Comparison of ENCODE assay signal across 8 cellular contexts in genomic region chr11:119335655-119336543, GRCh38. TPM values are rescaled to one million over a fixed set of nuclear protein-coding genes. Genes with fewer than 3 reads are reported as not detected.
DNase-seq lines count a peak whose midpoint lies in the region; ATAC-seq and TF ChIP-seq lines count a peak whose summit lies in the region.

No MANE protein-coding gene starts in this region.

- no peaks in the 10 kb centered on the region for H3K9me2 ChIP-seq in OCI-LY7 (ENCODE audit: insufficient read depth, low read length)

- H2BK120ac ChIP-seq in neuronal stem cell (ENCODE audit: low read depth, low read length): no peak overlapping the region

- TF ChIP-seq POLR2A in esophagus muscularis mucosa (IDR thresholded peaks at IDR 0.05; ENCODE audit: low read depth): no peak

- POLR2A ChIA-PET in OCI-LY7 (lab: Charles Lee): interaction anchor here (0.8 kb wide), 1 partner anchor 10 kb away, joined by 3 read pairs; no protein-coding TSS in a partner anchor
- POLR2A ChIA-PET in HEK293T (lab: Yijun Ruan, JAX): no interaction called here

- peak overlapping the region; percentile 88 for H2BK5ac ChIP-seq in neuronal stem cell (ENCODE audit: low read length)

- no peaks in the 10 kb centered on the region for H3K27me3 ChIP-seq in DND-41 (ENCODE audit: insufficient read depth, low read length, poor library complexity)
- H3K27me3 ChIP-seq in esophagus muscularis mucosa: no peaks in the 10 kb centered on the region
- H3K27me3 ChIP-seq in neuronal stem cell (ENCODE audit: control insufficient read depth in 3 of 3, insufficient read depth in 3 of 3, low read depth in 1 of 3, low read length in 3 of 3): peaks cover 5 to 14% (median 6%) of the 10 kb centered on the region in 3 experiments

- H3K4me3 ChIP-seq in DND-41 (ENCODE audit: low read depth in 1 of 2, low read length in 2 of 2): peak overlapping the region in 1 of 2 experiments; percentile 80; a peak in 3 of 4 replicates
- peak overlapping the region; percentile 81 for H3K4me3 ChIP-seq in OCI-LY7 (ENCODE audit: low read depth, low read length, poor library complexity, severe bottlenecking)
- peak overlapping the region in 3 of 4 donors; percentile 93 to 95 (median 94) for H3K4me3 ChIP-seq in esophagus muscularis mucosa
- peak overlapping the region; percentile 86 to 98 for H3K4me3 ChIP-seq in neuronal stem cell (ENCODE audit: low read length in 2 of 2)

- H3K4ac ChIP-seq in neuronal stem cell (ENCODE audit: low read length): no peak overlapping the region

- no TSS peak for BruUV-seq in OCI-LY7 (replicated peaks; lab: Mats Ljungman, UMichigan)

- H4K91ac ChIP-seq in neuronal stem cell (ENCODE audit: low read depth, low read length, poor library complexity): no peak overlapping the region

- peaks cover 29% of the 10 kb centered on the region for H3K36me3 ChIP-seq in DND-41 (ENCODE audit: insufficient read depth, low read length)
- peaks cover 6% of the 10 kb centered on the region; the same call in 1 of the 2 replicates for H3K36me3 ChIP-seq in OCI-LY7 (ENCODE audit: insufficient read depth, low read length)
- H3K36me3 ChIP-seq in esophagus muscularis mucosa: peaks cover 5 to 17% (median 12%) of the 10 kb centered on the region in 4 donors
- H3K36me3 ChIP-seq in neuronal stem cell (replicated peaks in 1 of 2; ENCODE audit: control insufficient read depth in 2 of 2, insufficient read depth in 2 of 2, low read length in 2 of 2): peaks cover 16% of the 10 kb centered on the region in 2 donors

- intact Hi-C loops in OCI-LY7 (cut with micrococcal nuclease; ENCODE audit: unreplicated experiment) (loop anchor here (5.0 kb wide), 1 partner anchor 136 kb away; no protein-coding TSS in a partner anchor), esophagus muscularis mucosa (cut with DNase I) (no loop called here)

- peaks cover 22% of the 10 kb centered on the region for H3K79me1 ChIP-seq in neuronal stem cell (ENCODE audit: low read depth, low read length)

- H3K4me1 ChIP-seq in DND-41 (ENCODE audit: insufficient read depth, low read length): peaks cover 41% of the 10 kb centered on the region
- peaks cover 40% of the 10 kb centered on the region for H3K4me1 ChIP-seq in OCI-LY7 (ENCODE audit: insufficient read depth, low read length, poor library complexity, severe bottlenecking)
- H3K4me1 ChIP-seq in esophagus muscularis mucosa: peaks cover 35 to 69% (median 66%) of the 10 kb centered on the region in 4 donors
- peaks cover 27 to 45% of the 10 kb centered on the region in 2 donors for H3K4me1 ChIP-seq in neuronal stem cell (ENCODE audit: control insufficient read depth in 2 of 2, insufficient read depth in 1 of 2, low read depth in 1 of 2, low read length in 2 of 2)

- CTCF ChIA-PET in OCI-LY7 (lab: Charles Lee; ENCODE audit: unreplicated experiment) (no interaction called here), HEK293T (lab: Yijun Ruan, JAX) (interaction anchor here (0.6 kb wide), 1 partner anchor 44 kb away, joined by 3 read pairs; no protein-coding TSS in a partner anchor)

- TF ChIP-seq CTCF in DND-41 (IDR thresholded peaks at IDR 0.05; ENCODE audit: borderline replicate concordance, extremely low read depth, low read length, poor library complexity, severe bottlenecking) (no peak), OCI-LY7 (conservative IDR thresholded peaks at IDR 0.05; ENCODE audit: low read length) (no peak), esophagus muscularis mucosa (IDR thresholded peaks at IDR 0.05) (no peak)

- H3K4me2 ChIP-seq in DND-41 (ENCODE audit: insufficient read depth, low read length) (peak overlapping the region; percentile 96), OCI-LY7 (ENCODE audit: low read length) (peak overlapping the region; percentile 91), neuronal stem cell (ENCODE audit: insufficient read depth, low read length, poor library complexity, severe bottlenecking) (peak overlapping the region; percentile 68)

- H2AFZ ChIP-seq in DND-41 (ENCODE audit: low read depth, low read length) (no peak overlapping the region), OCI-LY7 (ENCODE audit: low read length) (no peak overlapping the region), neuronal stem cell (ENCODE audit: low read length) (no peak overlapping the region)

- H3K9me3 ChIP-seq in DND-41 (ENCODE audit: insufficient read depth, low read length, severe bottlenecking) (no peaks in the 10 kb centered on the region), OCI-LY7 (ENCODE audit: low read length) (no peaks in the 10 kb centered on the region), esophagus muscularis mucosa (no peaks in the 10 kb centered on the region), neuronal stem cell (replicated peaks in 1 of 2; ENCODE audit: control insufficient read depth in 2 of 2, insufficient read depth in 1 of 2, low read depth in 1 of 2, low read length in 2 of 2) (no peaks in the 10 kb centered on the region)

- peaks cover 9% of the 10 kb centered on the region; the same call in 1 of the 2 replicates for H4K20me1 ChIP-seq in DND-41 (ENCODE audit: insufficient read depth, low read length)
- no peaks in the 10 kb centered on the region for H4K20me1 ChIP-seq in OCI-LY7 (ENCODE audit: insufficient read depth, low read length)

- no peak overlapping the region for H4K8ac ChIP-seq in neuronal stem cell (ENCODE audit: low read depth, low read length)

- TF ChIP-seq EP300 in esophagus muscularis mucosa (IDR thresholded peaks at IDR 0.05): no peak

- H3K79me2 ChIP-seq in DND-41 (ENCODE audit: insufficient read depth, low read length) (peaks cover 32% of the 10 kb centered on the region), OCI-LY7 (ENCODE audit: insufficient read depth, low read depth, low read length) (peaks cover 10% of the 10 kb centered on the region; the same call in 1 of the 2 replicates)

- 79% methylated on average over 21 of the region's 30 CpGs for WGBS in esophagus muscularis mucosa
- no CpG with 5 or more reads among the region's 30 CpGs for WGBS in neuronal stem cell (ENCODE audit: extremely low coverage in 2 of 2, insufficient read length in 2 of 2, insufficient replicate concordance in 1 of 2), 2 donors

- ATAC-seq in DND-41 (ENCODE audit: insufficient read depth, low read depth): no peak

- peak overlapping the region; percentile 58 for H3K23ac ChIP-seq in neuronal stem cell (ENCODE audit: low read depth, low read length, poor library complexity)

- H2AK5ac ChIP-seq in neuronal stem cell (ENCODE audit: low read depth, low read length): peak overlapping the region; percentile 78

- H3K9ac ChIP-seq in DND-41 (ENCODE audit: low read depth, low read length) (peak overlapping the region; percentile 81; the same call in 1 of the 2 replicates), neuronal stem cell (ENCODE audit: low read depth, low read length, poor library complexity) (peak overlapping the region; percentile 85)

- H3K27ac ChIP-seq in DND-41 (ENCODE audit: low read length): peak overlapping the region; percentile 80; the same call in 1 of the 2 replicates
- H3K27ac ChIP-seq in OCI-LY7 (ENCODE audit: low read depth, low read length, poor library complexity, severe bottlenecking): no peak overlapping the region
- H3K27ac ChIP-seq in esophagus muscularis mucosa (replicated peaks in 1 of 4): peak overlapping the region in 2 of 4 donors; percentile 93 to 94
- no peak overlapping the region for H3K27ac ChIP-seq in neuronal stem cell (replicated peaks; ENCODE audit: low read length)

- no peak overlapping the region for H3K18ac ChIP-seq in neuronal stem cell (ENCODE audit: low read length)

- no peak overlapping the region for H2BK12ac ChIP-seq in neuronal stem cell (ENCODE audit: low read length)

- peak overlapping the region; percentile 33 for H2BK15ac ChIP-seq in neuronal stem cell (ENCODE audit: low read length)

- DNase-seq in DND-41 (no peak), OCI-LY7 (ENCODE audit: low spot score) (no peak), esophagus muscularis mucosa (ENCODE audit: extremely low spot score) (no peak), neuronal stem cell (ENCODE audit: low spot score) (no peak), NCI-H2171 treated with DMSO at 0.1 percent for 48 hours (lab: John Stamatoyannopoulos, UW) (no peak), NCI-H2107 treated with DMSO at 0.1 percent for 48 hours (lab: John Stamatoyannopoulos, UW; ENCODE audit: unreplicated experiment) (no peak), HEK293T (ENCODE audit: extremely low spot score) (no peak), NCI-H1105 (lab: John Stamatoyannopoulos, UW) (no peak)

- H3K14ac ChIP-seq in neuronal stem cell (ENCODE audit: low read length): no peak overlapping the region

TF ChIP-seq in HEK293T, 16 proteins besides CTCF, POLR2A, EP300 and RAD21 (continues in another document):
- TF ChIP-seq ARNT (IDR thresholded peaks at IDR 0.05) (no peak), FOXK2 (IDR thresholded peaks at IDR 0.05) (no peak), PKNOX1 (IDR thresholded peaks at IDR 0.05) (no peak)

RNA-seq across cellular contexts. Expression of gene RNF26, which starts 1.6 kb away (rescaled TPM):
- total RNA-seq in OCI-LY7 (2014; rRNA removed; shearing (Covaris generic)): 11.7 and 13.9 TPM in 2 replicates
- total RNA-seq in OCI-LY7 (2022) (52.5 and 56.2 TPM in 2 replicates), esophagus muscularis mucosa (10 to 100 TPM; 14.2 to 33.2 (median 20.9) TPM)
- 79.3 TPM for polyA plus RNA-seq in neuronal stem cell (2013, experiment 1 of 2)
- polyA plus RNA-seq in neuronal stem cell (2013, experiment 2 of 2): 79.8 TPM

RNA-seq across cellular contexts. Expression of gene C1QTNF5, which starts 4.8 kb away (rescaled TPM):
- total RNA-seq in OCI-LY7 (2014; rRNA removed; shearing (Covaris generic)): not detected in 2 replicates
- total RNA-seq in OCI-LY7 (2022) (not detected in 2 replicates), esophagus muscularis mucosa (10 to 100 TPM; 23.7 to 74.3 (median 51.6) TPM)
- 3.1 TPM for polyA plus RNA-seq in neuronal stem cell (2013, experiment 1 of 2)
- 3.3 TPM for polyA plus RNA-seq in neuronal stem cell (2013, experiment 2 of 2)

RNA-seq across cellular contexts. Expression of gene MFRP, which starts 10.6 kb away (rescaled TPM):
- not detected in 2 replicates for total RNA-seq in OCI-LY7 (2014; rRNA removed; shearing (Covaris generic))
- total RNA-seq in OCI-LY7 (2022) (not detected in 2 replicates), esophagus muscularis mucosa (under 1 TPM in 1 of 4 donors, not detected in 3; 0.11 TPM)
- polyA plus RNA-seq in neuronal stem cell (2013, experiment 1 of 2): not detected
- not detected for polyA plus RNA-seq in neuronal stem cell (2013, experiment 2 of 2)

RNA-seq across cellular contexts. Expression of gene MCAM, which starts 19.0 kb away (rescaled TPM):
- 0.69 and 2.6 TPM in 2 replicates for total RNA-seq in OCI-LY7 (2014; rRNA removed; shearing (Covaris generic))
- total RNA-seq in OCI-LY7 (2022): 1.3 and 3.2 TPM in 2 replicates
- total RNA-seq in esophagus muscularis mucosa: 1,000 to 10,000 TPM in 1 of 4 donors, 100 to 1,000 TPM in 3; 607 to 1,312 (median 805) TPM
- 20.2 TPM for polyA plus RNA-seq in neuronal stem cell (2013, experiment 1 of 2)
- 19.8 TPM for polyA plus RNA-seq in neuronal stem cell (2013, experiment 2 of 2)

RNA-seq across cellular contexts. Expression of gene USP2, which starts 45.6 kb away (rescaled TPM):
- 4.3 and 10.6 TPM in 2 replicates for total RNA-seq in OCI-LY7 (2014; rRNA removed; shearing (Covaris generic))
- total RNA-seq in OCI-LY7 (2022) (20.6 and 24.5 TPM in 2 replicates), esophagus muscularis mucosa (1 to 10 TPM; 4.6 to 9.9 (median 6.1) TPM)
- 4.2 TPM for polyA plus RNA-seq in neuronal stem cell (2013, experiment 1 of 2)
- polyA plus RNA-seq in neuronal stem cell (2013, experiment 2 of 2): 4.4 TPM

Comparison
In these comparisons a context has a peak if more than half of its experiments do, and no peak if none do; other contexts are left out.
1. RNA of gene C1QTNF5, which starts 4.8 kb away (total RNA-seq): 23.7 to 74.3 TPM in esophagus muscularis mucosa; not detected in OCI-LY7; every median in the first group is over 10 times any median in the second.
2. Peak in every context shown above with its lines, with median percentiles within 50 percentile points of each other: H3K4me2 ChIP-seq.